Comparison of ENCODE assay signal across 18 cellular contexts in genomic region chr20:44981736-44982406, GRCh38. TPM values are rescaled to one million over a fixed set of nuclear protein-coding genes. Genes with fewer than 3 reads are reported as not detected.
DNase-seq lines count a peak whose midpoint lies in the region; ATAC-seq and TF ChIP-seq lines count a peak whose summit lies in the region.
"Had no signal": no experiment of that assay in that cellular context is flagged by ENCODE, and none has a peak within 500 bp of the region (broad histone marks: within the 10 kb centered on the region; RNA-seq: fewer than 3 reads in every experiment).

No MANE protein-coding gene starts in this region.

- H3K27me3 ChIP-seq in CD8-positive, alpha-beta T cell (ENCODE audit: insufficient read depth, low read length), result no peaks in the 10 kb centered on the region
- no peaks in the 10 kb centered on the region for H3K27me3 ChIP-seq in naive thymus-derived CD4-positive, alpha-beta T cell (ENCODE audit: control insufficient read depth in 2 of 2, insufficient read depth in 2 of 2, low read length in 2 of 2)
- H3K27me3 ChIP-seq in left ventricle myocardium inferior (ENCODE audit: low read depth), result no peaks in the 10 kb centered on the region
- H3K27me3 ChIP-seq in heart right ventricle, result no peaks in the 10 kb centered on the region
- H3K27me3 ChIP-seq: esophagus squamous epithelium, gastroesophageal sphincter had no signal

- peak overlapping the region; percentile 25 for H3K27ac Mint-ChIP-seq in activated CD8-positive, alpha-beta memory T cell treated with anti-CD3 and anti-CD28 coated beads, Interleukin-2, amount 10 ng/mL, durations not matched to agents 7 days and 5 days
- H3K27ac Mint-ChIP-seq in CD8-positive, alpha-beta T cell, result peak overlapping the region; percentile 94
- H3K27ac Mint-ChIP-seq in activated T-helper 1 cell treated with anti-CD3 and anti-CD28 coated beads, Interleukin-12 subunit alpha, Interleukin-12 subunit beta, Interleukin-2, Interleukin-4 antibody, amounts not matched to agents 30 ng/mL and 10 ng/mL and 1 ng/mL, durations not matched to agents 14 hours and 24 hours and 36 hours, result peak overlapping the region; percentile 79
- H3K27ac Mint-ChIP-seq in naive thymus-derived CD4-positive, alpha-beta T cell, result peak overlapping the region; percentile 69 to 98 (median 97)

- ATAC-seq in activated CD8-positive, alpha-beta memory T cell treated with anti-CD3 and anti-CD28 coated beads, Interleukin-2, amount 10 ng/mL, durations not matched to agents 7 days and 5 days, result no peak
- no peak for ATAC-seq in CD8-positive, alpha-beta T cell
- ATAC-seq in naive thymus-derived CD4-positive, alpha-beta T cell, result no peak
- no peak for ATAC-seq in heart right ventricle
- ATAC-seq: gastroesophageal sphincter, sciatic nerve had no signal

- peaks cover 65% of the 10 kb centered on the region for H3K4me1 Mint-ChIP-seq in activated CD8-positive, alpha-beta memory T cell treated with anti-CD3 and anti-CD28 coated beads, Interleukin-2, amount 10 ng/mL, durations not matched to agents 7 days and 5 days
- peaks cover 80% of the 10 kb centered on the region for H3K4me1 Mint-ChIP-seq in CD8-positive, alpha-beta T cell (ENCODE audit: low read depth)
- peaks cover 61% of the 10 kb centered on the region for H3K4me1 Mint-ChIP-seq in activated T-helper 1 cell treated with anti-CD3 and anti-CD28 coated beads, Interleukin-12 subunit alpha, Interleukin-12 subunit beta, Interleukin-2, Interleukin-4 antibody, amounts not matched to agents 30 ng/mL and 10 ng/mL and 1 ng/mL, durations not matched to agents 14 hours and 24 hours and 36 hours (ENCODE audit: low read depth)
- peaks cover 59 to 93% (median 81%) of the 10 kb centered on the region in 7 donors for H3K4me1 Mint-ChIP-seq in naive thymus-derived CD4-positive, alpha-beta T cell

- peaks cover 60% of the 10 kb centered on the region for H3K36me3 Mint-ChIP-seq in activated CD8-positive, alpha-beta memory T cell treated with anti-CD3 and anti-CD28 coated beads, Interleukin-2, amount 10 ng/mL, durations not matched to agents 7 days and 5 days
- peaks cover 70% of the 10 kb centered on the region for H3K36me3 Mint-ChIP-seq in CD8-positive, alpha-beta T cell
- H3K36me3 Mint-ChIP-seq in activated T-helper 1 cell treated with anti-CD3 and anti-CD28 coated beads, Interleukin-12 subunit alpha, Interleukin-12 subunit beta, Interleukin-2, Interleukin-4 antibody, amounts not matched to agents 30 ng/mL and 10 ng/mL and 1 ng/mL, durations not matched to agents 14 hours and 24 hours and 36 hours (ENCODE audit: low read depth), result peaks cover 62% of the 10 kb centered on the region
- peaks cover 18 to 50% (median 49%) of the 10 kb centered on the region in 5 donors for H3K36me3 Mint-ChIP-seq in naive thymus-derived CD4-positive, alpha-beta T cell

- no peak for TF ChIP-seq CTCF in CD8-positive, alpha-beta T cell (IDR thresholded peaks at IDR 0.05)
- no peak for TF ChIP-seq CTCF in left ventricle myocardium inferior (IDR thresholded peaks at IDR 0.05; ENCODE audit: borderline replicate concordance)
- no peak for TF ChIP-seq CTCF in heart right ventricle (IDR thresholded peaks at IDR 0.05)

- POLR2A ChIA-PET in CD8-positive, alpha-beta T cell (lab: Charles Lee), result interaction anchor here (1.0 to 1.1 kb wide), 2 partner anchors 11 to 13 kb away, joined by 3 read pairs; no protein-coding TSS in a partner anchor
- POLR2A ChIA-PET in naive thymus-derived CD4-positive, alpha-beta T cell (lab: Charles Lee), result interaction anchor here (0.7 to 11.4 kb wide), 5 partner anchors 9 to 119 kb away, joined by 3 to 190 read pairs (median 6); partner anchors contain the start of genes STK4 and TOMM34

- H3K4me3 ChIP-seq in CD8-positive, alpha-beta T cell (ENCODE audit: low read depth, low read length), result no peak overlapping the region
- no peak overlapping the region for H3K4me3 ChIP-seq in naive thymus-derived CD4-positive, alpha-beta T cell (ENCODE audit: low read length)
- no peak overlapping the region for H3K4me3 ChIP-seq in left ventricle myocardium inferior
- H3K4me3 ChIP-seq in heart right ventricle, result no peak overlapping the region
- H3K4me3 ChIP-seq: esophagus squamous epithelium, gastroesophageal sphincter, SK-N-MC had no signal

- CTCF ChIA-PET in activated CD8-positive, alpha-beta memory T cell treated with anti-CD3 and anti-CD28 coated beads, Interleukin-2, amount 10 ng/mL, durations not matched to agents 7 days and 5 days (lab: Charles Lee), result interaction anchor here (0.7 to 1.9 kb wide), 4 partner anchors 11 to 22 kb away, joined by 3 to 13 read pairs (median 4); partner anchors contain the start of gene TOMM34
- CTCF ChIA-PET in CD8-positive, alpha-beta T cell (lab: Charles Lee), result interaction anchor here (2.4 kb wide), 1 partner anchor 29 kb away, joined by 7 read pairs; no protein-coding TSS in a partner anchor
- CTCF ChIA-PET in naive thymus-derived CD4-positive, alpha-beta T cell (lab: Charles Lee), result interaction anchor here (1.4 kb wide), 1 partner anchor 16 kb away, joined by 5 read pairs; no protein-coding TSS in a partner anchor

- H3K9me3 ChIP-seq in CD8-positive, alpha-beta T cell (ENCODE audit: low read length), result no peaks in the 10 kb centered on the region
- H3K9me3 ChIP-seq in naive thymus-derived CD4-positive, alpha-beta T cell (ENCODE audit: control insufficient read depth in 2 of 3, low read length in 3 of 3), result no peaks in the 10 kb centered on the region
- no peaks in the 10 kb centered on the region for H3K9me3 ChIP-seq in left ventricle myocardium inferior (replicated peaks)
- no peaks in the 10 kb centered on the region for H3K9me3 ChIP-seq in heart right ventricle
- H3K9me3 ChIP-seq: esophagus squamous epithelium, gastroesophageal sphincter had no signal

- peak overlapping the region; percentile 2 for H3K27ac ChIP-seq in CD8-positive, alpha-beta T cell (ENCODE audit: low read depth, low read length)
- H3K27ac ChIP-seq in naive thymus-derived CD4-positive, alpha-beta T cell (ENCODE audit: low read depth, low read length), result peak overlapping the region; percentile 98
- H3K27ac ChIP-seq in left ventricle myocardium inferior (replicated peaks) (no peak overlapping the region), heart right ventricle (no peak overlapping the region)
- H3K27ac ChIP-seq: esophagus squamous epithelium, gastroesophageal sphincter, parathyroid adenoma, SK-N-MC had no signal

- no peak for DNase-seq in activated CD8-positive, alpha-beta memory T cell treated with anti-CD3 and anti-CD28 coated beads, Interleukin-2, amount 10 ng/mL, durations not matched to agents 7 days and 5 days
- DNase-seq in activated CD8-positive, alpha-beta memory T cell treated with anti-CD3 and anti-CD28 coated beads for 24 hours, result no peak
- no peak for DNase-seq in CD8-positive, alpha-beta T cell
- no peak for DNase-seq in activated T-helper 1 cell treated with anti-CD3 and anti-CD28 coated beads, Interleukin-12 subunit alpha, Interleukin-12 subunit beta, Interleukin-2, Interleukin-4 antibody, amounts not matched to agents 30 ng/mL and 10 ng/mL and 1 ng/mL, durations not matched to agents 14 hours and 24 hours and 36 hours (ENCODE audit: low spot score)
- no peak for DNase-seq in naive thymus-derived CD4-positive, alpha-beta T cell
- DNase-seq in left ventricle myocardium inferior, result no peak
- DNase-seq in SKM-1 treated with dmso at 0.1 percent for 144 hours (lab: John Stamatoyannopoulos, UW; ENCODE audit: unreplicated experiment), result no peak
- DNase-seq in heart right ventricle, result no peak
- DNase-seq: activated effector memory CD4-positive, alpha-beta T cell treated with anti-CD3 and anti-CD28 coated beads, Interleukin-2, amount 50 U/mL, for 16 hours; esophagus squamous epithelium; GDM1; kidney; NCI-H2081 treated with DMSO at 0.1 percent for 48 hours; stimulated activated CD4-positive, alpha-beta T cell treated with anti-CD3 and anti-CD28 coated beads, Interleukin-15, amount 100 ng/mL, for 24 hours had no signal

- WGBS in heart right ventricle, 2 donors, result 91 to 93% methylated on average over 8 of the region's 8 CpGs

- no peak overlapping the region for H3K4me3 Mint-ChIP-seq in activated CD8-positive, alpha-beta memory T cell treated with anti-CD3 and anti-CD28 coated beads, Interleukin-2, amount 10 ng/mL, durations not matched to agents 7 days and 5 days
- H3K4me3 Mint-ChIP-seq in CD8-positive, alpha-beta T cell, result no peak overlapping the region
- no peak overlapping the region for H3K4me3 Mint-ChIP-seq in activated T-helper 1 cell treated with anti-CD3 and anti-CD28 coated beads, Interleukin-12 subunit alpha, Interleukin-12 subunit beta, Interleukin-2, Interleukin-4 antibody, amounts not matched to agents 30 ng/mL and 10 ng/mL and 1 ng/mL, durations not matched to agents 14 hours and 24 hours and 36 hours
- peak overlapping the region in 8 of 10 donors; percentile 41 to 78 (median 57) for H3K4me3 Mint-ChIP-seq in naive thymus-derived CD4-positive, alpha-beta T cell

- peaks cover 40% of the 10 kb centered on the region for H3K36me3 ChIP-seq in CD8-positive, alpha-beta T cell (ENCODE audit: insufficient read depth, low read length)
- peaks cover 8 to 45% (median 36%) of the 10 kb centered on the region in 3 experiments for H3K36me3 ChIP-seq in naive thymus-derived CD4-positive, alpha-beta T cell (ENCODE audit: control insufficient read depth in 2 of 3, insufficient read depth in 3 of 3, low read length in 3 of 3)
- peaks cover 68% of the 10 kb centered on the region for H3K36me3 ChIP-seq in left ventricle myocardium inferior
- peaks cover 0 to 96% (median 34%) of the 10 kb centered on the region in 9 donors for H3K36me3 ChIP-seq in heart right ventricle

- intact Hi-C loops in CD8-positive, alpha-beta T cell (cut with DNase I, micrococcal nuclease), result no loop called here
- intact Hi-C loops in activated T-helper 1 cell treated with anti-CD3 and anti-CD28 coated beads, Interleukin-12 subunit alpha, Interleukin-12 subunit beta, Interleukin-2, Interleukin-4 antibody, amounts not matched to agents 30 ng/mL and 10 ng/mL and 1 ng/mL, durations not matched to agents 14 hours and 24 hours and 36 hours (cut with micrococcal nuclease), result no loop called here
- intact Hi-C loops in naive thymus-derived CD4-positive, alpha-beta T cell (cut with micrococcal nuclease), result no loop called here
- intact Hi-C loops in left ventricle myocardium inferior (cut with micrococcal nuclease), result no loop called here
- intact Hi-C loops in heart right ventricle (cut with DNase I), result no loop called here

- no peaks in the 10 kb centered on the region for H3K27me3 Mint-ChIP-seq in activated CD8-positive, alpha-beta memory T cell treated with anti-CD3 and anti-CD28 coated beads, Interleukin-2, amount 10 ng/mL, durations not matched to agents 7 days and 5 days
- no peaks in the 10 kb centered on the region for H3K27me3 Mint-ChIP-seq in CD8-positive, alpha-beta T cell (ENCODE audit: low read depth)
- no peaks in the 10 kb centered on the region for H3K27me3 Mint-ChIP-seq in activated T-helper 1 cell treated with anti-CD3 and anti-CD28 coated beads, Interleukin-12 subunit alpha, Interleukin-12 subunit beta, Interleukin-2, Interleukin-4 antibody, amounts not matched to agents 30 ng/mL and 10 ng/mL and 1 ng/mL, durations not matched to agents 14 hours and 24 hours and 36 hours (ENCODE audit: insufficient read depth)
- no peaks in the 10 kb centered on the region for H3K27me3 Mint-ChIP-seq in naive thymus-derived CD4-positive, alpha-beta T cell

- H3K4me1 ChIP-seq in CD8-positive, alpha-beta T cell (ENCODE audit: insufficient read depth, low read length), result peaks cover 91% of the 10 kb centered on the region
- peaks cover 69 to 70% of the 10 kb centered on the region in 2 donors for H3K4me1 ChIP-seq in naive thymus-derived CD4-positive, alpha-beta T cell (ENCODE audit: control insufficient read depth in 2 of 2, insufficient read depth in 2 of 2, low read length in 2 of 2)
- H3K4me1 ChIP-seq in left ventricle myocardium inferior (no peaks in the 10 kb centered on the region), heart right ventricle (peaks cover 0 to 51% (median 0%) of the 10 kb centered on the region in 9 donors)
- H3K4me1 ChIP-seq: gastroesophageal sphincter had no signal

- H3K9me3 Mint-ChIP-seq in activated CD8-positive, alpha-beta memory T cell treated with anti-CD3 and anti-CD28 coated beads, Interleukin-2, amount 10 ng/mL, durations not matched to agents 7 days and 5 days (ENCODE audit: low read depth), result no peaks in the 10 kb centered on the region
- H3K9me3 Mint-ChIP-seq in CD8-positive, alpha-beta T cell, result no peaks in the 10 kb centered on the region
- H3K9me3 Mint-ChIP-seq in activated T-helper 1 cell treated with anti-CD3 and anti-CD28 coated beads, Interleukin-12 subunit alpha, Interleukin-12 subunit beta, Interleukin-2, Interleukin-4 antibody, amounts not matched to agents 30 ng/mL and 10 ng/mL and 1 ng/mL, durations not matched to agents 14 hours and 24 hours and 36 hours, result no peaks in the 10 kb centered on the region
- no peaks in the 10 kb centered on the region for H3K9me3 Mint-ChIP-seq in naive thymus-derived CD4-positive, alpha-beta T cell

RNA-seq across cellular contexts. Expression of gene STK4, which starts 15.6 kb away (rescaled TPM):
- total RNA-seq in activated CD8-positive, alpha-beta memory T cell treated with anti-CD3 and anti-CD28 coated beads, Interleukin-2, amount 10 ng/mL, durations not matched to agents 7 days and 5 days, result 100 to 1,000 TPM; 151 to 170 TPM
- total RNA-seq in CD8-positive, alpha-beta T cell, result 100 to 1,000 TPM; 253 to 259 TPM
- total RNA-seq in activated T-helper 1 cell treated with anti-CD3 and anti-CD28 coated beads, Interleukin-12 subunit alpha, Interleukin-12 subunit beta, Interleukin-2, Interleukin-4 antibody, amounts not matched to agents 30 ng/mL and 10 ng/mL and 1 ng/mL, durations not matched to agents 14 hours and 24 hours and 36 hours, result 149 and 155 TPM in 2 replicates
- total RNA-seq in naive thymus-derived CD4-positive, alpha-beta T cell, result 100 to 1,000 TPM; 207 to 383 (median 267) TPM
- 100 to 1,000 TPM; 175 to 241 TPM for polyA plus RNA-seq in naive thymus-derived CD4-positive, alpha-beta T cell
- 9.8 TPM for total RNA-seq in left ventricle myocardium inferior
- 10 to 100 TPM in 2 of 10 donors, 1 to 10 TPM in 8; 7.7 to 18.1 (median 8.2) TPM for total RNA-seq in heart right ventricle
- 1 to 10 TPM; 3.7 to 4.8 TPM for polyA plus RNA-seq in heart right ventricle

RNA-seq across cellular contexts. Expression of gene TOMM34, which starts 21.7 kb away (rescaled TPM):
- 10 to 100 TPM; 22.3 to 31.2 TPM for total RNA-seq in activated CD8-positive, alpha-beta memory T cell treated with anti-CD3 and anti-CD28 coated beads, Interleukin-2, amount 10 ng/mL, durations not matched to agents 7 days and 5 days
- total RNA-seq in CD8-positive, alpha-beta T cell, result 10 to 100 TPM; 11.9 to 12.4 TPM
- 53.0 and 55.4 TPM in 2 replicates for total RNA-seq in activated T-helper 1 cell treated with anti-CD3 and anti-CD28 coated beads, Interleukin-12 subunit alpha, Interleukin-12 subunit beta, Interleukin-2, Interleukin-4 antibody, amounts not matched to agents 30 ng/mL and 10 ng/mL and 1 ng/mL, durations not matched to agents 14 hours and 24 hours and 36 hours
- 10 to 100 TPM in 1 of 5 experiments, 1 to 10 TPM in 4; 7.0 to 22.5 (median 8.6) TPM for total RNA-seq in naive thymus-derived CD4-positive, alpha-beta T cell
- polyA plus RNA-seq in naive thymus-derived CD4-positive, alpha-beta T cell, result 10 to 100 TPM; 15.1 to 30.2 TPM
- 11.4 TPM for total RNA-seq in left ventricle myocardium inferior
- 10 to 100 TPM in 5 of 10 donors, 1 to 10 TPM in 5; 7.8 to 15.8 (median 10.3) TPM for total RNA-seq in heart right ventricle
- 10 to 100 TPM in 1 of 2 donors, 1 to 10 TPM in 1; 3.4 to 21.2 TPM for polyA plus RNA-seq in heart right ventricle

Comparison
In these comparisons a context has a peak if more than half of its experiments do, and no peak if none do; other contexts are left out.
1. H3K27ac Mint-ChIP-seq: peak in every context shown above with its lines; median percentile 97 in naive thymus-derived CD4-positive, alpha-beta T cell; 94 in CD8-positive, alpha-beta T cell; 79 in activated T-helper 1 cell treated with anti-CD3 and anti-CD28 coated beads, Interleukin-12 subunit alpha, Interleukin-12 subunit beta, Interleukin-2, Interleukin-4 antibody, amounts not matched to agents 30 ng/mL and 10 ng/mL and 1 ng/mL, durations not matched to agents 14 hours and 24 hours and 36 hours; 25 in activated CD8-positive, alpha-beta memory T cell treated with anti-CD3 and anti-CD28 coated beads, Interleukin-2, amount 10 ng/mL, durations not matched to agents 7 days and 5 days.
2. H3K4me3 Mint-ChIP-seq: peak in naive thymus-derived CD4-positive, alpha-beta T cell (8 of 10); none in activated CD8-positive, alpha-beta memory T cell treated with anti-CD3 and anti-CD28 coated beads, Interleukin-2, amount 10 ng/mL, durations not matched to agents 7 days and 5 days (single experiment), CD8-positive, alpha-beta T cell (single experiment) and activated T-helper 1 cell treated with anti-CD3 and anti-CD28 coated beads, Interleukin-12 subunit alpha, Interleukin-12 subunit beta, Interleukin-2, Interleukin-4 antibody, amounts not matched to agents 30 ng/mL and 10 ng/mL and 1 ng/mL, durations not matched to agents 14 hours and 24 hours and 36 hours (single experiment).
3. H3K27ac ChIP-seq: peak in CD8-positive, alpha-beta T cell (single experiment) and naive thymus-derived CD4-positive, alpha-beta T cell (single experiment); none in left ventricle myocardium inferior (single experiment) and heart right ventricle (0 of 10).